1 cellular context compared by ENCODE assay signal in genomic region chr1:180253585-180254495, GRCh38.
TF ChIP-seq lines count a peak whose summit lies in the region.

No MANE protein-coding gene starts in this region.

TF ChIP-seq in HepG2, 621 proteins besides CTCF, POLR2A, EP300 and RAD21 (continues in another document):
- peak; percentile 20; the same call in 1 of the 2 replicates for TF ChIP-seq HOXA3 (CRISPR knock-in tag; IDR thresholded peaks at IDR 0.05)
- peak; percentile 91 for TF ChIP-seq ZBTB7B (CRISPR knock-in tag; IDR thresholded peaks at IDR 0.05)
- peak; percentile 22; the same call in 1 of the 2 replicates for TF ChIP-seq KLF6 (CRISPR knock-in tag; IDR thresholded peaks at IDR 0.05)
- 0 out of 2 replicates have a peak, but pooled peaks have one; percentile 47 for TF ChIP-seq ZNF747 (CRISPR knock-in tag; IDR thresholded peaks at IDR 0.05; ENCODE audit: borderline replicate concordance)
- peak; percentile 80 for TF ChIP-seq HIC2 (CRISPR knock-in tag; IDR thresholded peaks at IDR 0.05; ENCODE audit: low read depth)
- no peak for TF ChIP-seq ZNF251 (CRISPR knock-in tag; IDR thresholded peaks at IDR 0.05)
- peak; percentile 65; the same call in 1 of the 2 replicates for TF ChIP-seq ZSCAN31 (CRISPR knock-in tag; IDR thresholded peaks at IDR 0.05; ENCODE audit: low read depth)
- TF ChIP-seq HNRNPLL (IDR thresholded peaks at IDR 0.05; ENCODE audit: low read depth, low read length, poor library complexity, severe bottlenecking), result peak; percentile 22
- peak; percentile 81 to 95 for TF ChIP-seq NR2F1 (CRISPR knock-in tag; IDR thresholded peaks at IDR 0.05)
- TF ChIP-seq HOXA5 (CRISPR knock-in tag; IDR thresholded peaks at IDR 0.05), result peak; percentile 47; the same call in 1 of the 2 replicates
- TF ChIP-seq ZNF263 (CRISPR knock-in tag; IDR thresholded peaks at IDR 0.05), result no peak
- 0 out of 2 replicates have a peak, but pooled peaks have one; percentile 18 for TF ChIP-seq ZNF274 (CRISPR knock-in tag; IDR thresholded peaks at IDR 0.05)
- no peak for TF ChIP-seq NONO (IDR thresholded peaks at IDR 0.05)
- TF ChIP-seq NONO (CRISPR knock-in tag; conservative IDR thresholded peaks at IDR 0.05), result 0 out of 2 replicates have a peak, but pooled peaks have one; percentile 35
- peak; percentile 49; the same call in 1 of the 2 replicates for TF ChIP-seq FOXP4 (CRISPR knock-in tag; IDR thresholded peaks at IDR 0.05)
- peak; percentile 57; the same call in 1 of the 2 replicates for TF ChIP-seq PHF21A (CRISPR knock-in tag; IDR thresholded peaks at IDR 0.05)
- TF ChIP-seq ZBTB39 (CRISPR knock-in tag; IDR thresholded peaks at IDR 0.05), result 0 out of 2 replicates have a peak, but pooled peaks have one; percentile 35
- TF ChIP-seq SKIL (CRISPR knock-in tag; IDR thresholded peaks at IDR 0.05; ENCODE audit: borderline replicate concordance), result no peak
- TF ChIP-seq SAP130 (CRISPR knock-in tag; IDR thresholded peaks at IDR 0.05; ENCODE audit: low read depth), result peak; percentile 43
- no peak for TF ChIP-seq ZNF616 (CRISPR knock-in tag; IDR thresholded peaks at IDR 0.05; ENCODE audit: low read depth)
- TF ChIP-seq ZC3H4 (CRISPR knock-in tag; IDR thresholded peaks at IDR 0.05; ENCODE audit: borderline replicate concordance), result no peak
- 0 out of 2 replicates have a peak, but pooled peaks have one; percentile 16 for TF ChIP-seq ZNF644 (CRISPR knock-in tag; IDR thresholded peaks at IDR 0.05; ENCODE audit: low read depth)
- peak; percentile 58 for TF ChIP-seq RBM39 (IDR thresholded peaks at IDR 0.05; ENCODE audit: low read depth, low read length, poor library complexity, severe bottlenecking)
- peak; percentile 62 for TF ChIP-seq RXRA (CRISPR knock-in tag; IDR thresholded peaks at IDR 0.05)
- TF ChIP-seq ZNF761 (CRISPR knock-in tag; conservative IDR thresholded peaks at IDR 0.05), result peak; percentile 35; the same call in 1 of the 2 replicates
- TF ChIP-seq CREB1 (IDR thresholded peaks at IDR 0.05), result no peak
- TF ChIP-seq CREB1 (CRISPR knock-in tag; IDR thresholded peaks at IDR 0.05), result no peak
- no peak for TF ChIP-seq SP140L (CRISPR knock-in tag; IDR thresholded peaks at IDR 0.05; ENCODE audit: borderline replicate concordance)
- TF ChIP-seq DNMT1 (CRISPR knock-in tag; IDR thresholded peaks at IDR 0.05), result 0 out of 2 replicates have a peak, but pooled peaks have one; percentile 42
- peak; percentile 92 for TF ChIP-seq PRDM15 (CRISPR knock-in tag; IDR thresholded peaks at IDR 0.05)
- peak; percentile 55; the same call in 1 of the 2 replicates for TF ChIP-seq HDAC2 (CRISPR knock-in tag; IDR thresholded peaks at IDR 0.05)
- peak; percentile 88 for TF ChIP-seq RARA (CRISPR knock-in tag; IDR thresholded peaks at IDR 0.05)
- peak; percentile 70 for TF ChIP-seq ARID5B (CRISPR knock-in tag; IDR thresholded peaks at IDR 0.05)
- TF ChIP-seq BCL6 (CRISPR knock-in tag; IDR thresholded peaks at IDR 0.05), result peak; percentile 48; the same call in 1 of the 2 replicates
- TF ChIP-seq ARHGAP35 (CRISPR knock-in tag; IDR thresholded peaks at IDR 0.05; ENCODE audit: borderline replicate concordance), result no peak
- TF ChIP-seq ZNF18 (CRISPR knock-in tag; IDR thresholded peaks at IDR 0.05; ENCODE audit: insufficient replicate concordance), result no peak
- TF ChIP-seq FUBP1 (CRISPR knock-in tag; IDR thresholded peaks at IDR 0.05; ENCODE audit: borderline replicate concordance), result 0 out of 2 replicates have a peak, but pooled peaks have one; percentile 63
- TF ChIP-seq SALL1 (CRISPR knock-in tag; IDR thresholded peaks at IDR 0.05), result peak; percentile 50
